10 cellular contexts compared by ENCODE assay signal in genomic region chr10:44801383-44802327, GRCh38.
A peak's percentile ranks its signal among the peaks of the same experiment; 100 is the strongest.
DNase-seq lines count a peak whose midpoint lies in the region; ATAC-seq and FAIRE-seq lines count a peak whose summit lies in the region.
"Had no signal": no experiment of that assay in that cellular context is flagged by ENCODE, and none has a peak within 500 bp of the region (broad histone marks: within the 10 kb centered on the region; RNA-seq: fewer than 3 reads in every experiment).

No MANE protein-coding gene starts in this region.

- DNase-seq in NCI-H146 (lab: John Stamatoyannopoulos, UW), result peak; percentile 48
- DNase-seq in NCI-H146 treated with DMSO at 0.1 percent for 48 hours (lab: John Stamatoyannopoulos, UW; ENCODE audit: unreplicated experiment), result no peak
- DNase-seq in amniotic epithelial cell (ENCODE audit: low read depth), result peak; percentile 82
- DNase-seq in hypothalamus (lab: John Stamatoyannopoulos, UW), result peak in 29 of 51 donors; percentile 7 to 73 (median 36)
- DNase-seq in urothelium cell line (ENCODE audit: low spot score), result peak; percentile 87
- DNase-seq in NCI-H1048 (lab: John Stamatoyannopoulos, UW), result no peak
- no peak for DNase-seq in activated CD4-positive, alpha-beta T cell treated with anti-CD3 and anti-CD28 coated beads for 1 hour
- DNase-seq: stimulated activated CD4-positive, alpha-beta T cell treated with anti-CD3 and anti-CD28 coated beads, Interleukin-15, amount 100 ng/mL, for 24 hours had no signal

- no peak for FAIRE-seq in urothelium cell line (lab: Jason Lieb, UNC)
- FAIRE-seq: A549 had no signal

- ATAC-seq in HG03025 (IDR thresholded peaks at IDR 0.05; ENCODE audit: low FRiP score, unreplicated experiment), result no peak
- ATAC-seq: A549 had no signal

Comparison
In these comparisons a context has a peak if more than half of its experiments do, and no peak if none do; other contexts are left out.
1. DNase-seq: peak in NCI-H146 (single experiment), amniotic epithelial cell (single experiment), hypothalamus (29 of 51) and urothelium cell line (single experiment); none in NCI-H146 treated with DMSO at 0.1 percent for 48 hours (single experiment), NCI-H1048 (single experiment) and activated CD4-positive, alpha-beta T cell treated with anti-CD3 and anti-CD28 coated beads for 1 hour (single experiment).